ENCODE assay signal across 11 cellular contexts in the genomic region with DNA sequence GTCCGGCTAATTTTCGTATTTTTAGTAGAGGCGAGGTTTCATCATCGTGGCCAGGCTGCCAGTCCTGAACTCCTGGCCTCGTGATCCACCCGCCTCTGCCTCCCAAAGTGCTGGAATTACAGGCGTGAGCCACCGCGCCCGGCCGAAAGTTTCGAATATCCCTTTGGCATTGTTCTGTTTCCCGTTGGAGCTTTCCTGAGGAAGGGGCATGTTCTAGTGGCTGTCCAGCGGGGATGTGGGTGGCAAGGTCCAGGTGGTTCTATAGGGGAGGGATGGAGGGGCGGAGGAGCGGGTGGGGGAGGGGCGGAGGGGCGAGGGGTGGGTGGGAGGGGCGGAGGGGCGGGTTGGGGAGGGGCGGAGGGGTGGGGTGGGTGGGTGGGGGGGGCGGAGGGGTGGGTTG. TPM values are rescaled to one million over a fixed set of nuclear protein-coding genes. Genes with fewer than 3 reads are reported as not detected.
A peak's percentile ranks its signal among the peaks of the same experiment; 100 is the strongest.
DNase-seq lines count a peak whose midpoint lies in the region; ATAC-seq lines count a peak whose summit lies in the region.
"Had no signal": no experiment of that assay in that cellular context is flagged by ENCODE, and none has a peak within 500 bp of the region (broad histone marks: within the 10 kb centered on the region; RNA-seq: fewer than 3 reads in every experiment).

No MANE protein-coding gene starts in this region.

- no peaks in the 10 kb centered on the region for H3K9me3 Mint-ChIP-seq in activated naive CD4-positive, alpha-beta T cell treated with anti-CD3 and anti-CD28 coated beads for 36 hours
- H3K9me3 Mint-ChIP-seq in T-helper 1 cell treated with Interleukin-12 subunit alpha and Interleukin-12 subunit beta and Interleukin-4 antibody, amounts not matched to agents 30 μg/mL and 1 μg/mL, for 36 hours: no peaks in the 10 kb centered on the region
- H3K9me3 Mint-ChIP-seq in stimulated activated naive B cell treated with anti-CD40 and anti-IgM and Interleukin-4, amounts not matched to agents 10 μg/mL and 1 μg/mL and 100 μg/mL, for 72 hours: no peaks in the 10 kb centered on the region

- H3K36me3 Mint-ChIP-seq in activated naive CD4-positive, alpha-beta T cell treated with anti-CD3 and anti-CD28 coated beads for 36 hours (ENCODE audit: low read depth): peaks cover 3% of the 10 kb centered on the region
- no peaks in the 10 kb centered on the region for H3K36me3 Mint-ChIP-seq in T-helper 1 cell treated with Interleukin-12 subunit alpha and Interleukin-12 subunit beta and Interleukin-4 antibody, amounts not matched to agents 30 μg/mL and 1 μg/mL, for 36 hours (ENCODE audit: low read depth)
- peaks cover 9 to 17% of the 10 kb centered on the region in 2 donors for H3K36me3 Mint-ChIP-seq in stimulated activated naive B cell treated with anti-CD40 and anti-IgM and Interleukin-4, amounts not matched to agents 10 μg/mL and 1 μg/mL and 100 μg/mL, for 72 hours

- no peak for DNase-seq in activated naive CD4-positive, alpha-beta T cell treated with anti-CD3 and anti-CD28 coated beads for 36 hours
- no peak for DNase-seq in activated naive CD4-positive, alpha-beta T cell (lab: John Stamatoyannopoulos, UW)
- peak; percentile 23 for DNase-seq in effector CD8-positive, alpha-beta T cell (lab: John Stamatoyannopoulos, UW)
- DNase-seq in stimulated activated naive B cell treated with anti-CD40 and anti-IgM and Interleukin-4, amounts not matched to agents 10 μg/mL and 1 μg/mL and 100 μg/mL, for 72 hours: no peak
- DNase-seq in NOMO-1 treated with DMSO at 0.1 percent for 48 hours (lab: John Stamatoyannopoulos, UW; ENCODE audit: unreplicated experiment) (no peak), T1000 (lab: John Stamatoyannopoulos, UW) (no peak), NCI-H1417 (lab: John Stamatoyannopoulos, UW) (no peak)
- DNase-seq: caudate nucleus, mammary epithelial cell had no signal

- H3K27me3 Mint-ChIP-seq in activated naive CD4-positive, alpha-beta T cell treated with anti-CD3 and anti-CD28 coated beads for 36 hours (ENCODE audit: low read depth): no peaks in the 10 kb centered on the region
- no peaks in the 10 kb centered on the region for H3K27me3 Mint-ChIP-seq in T-helper 1 cell treated with Interleukin-12 subunit alpha and Interleukin-12 subunit beta and Interleukin-4 antibody, amounts not matched to agents 30 μg/mL and 1 μg/mL, for 36 hours (ENCODE audit: low read depth)
- H3K27me3 Mint-ChIP-seq in stimulated activated naive B cell treated with anti-CD40 and anti-IgM and Interleukin-4, amounts not matched to agents 10 μg/mL and 1 μg/mL and 100 μg/mL, for 72 hours: no peaks in the 10 kb centered on the region

- intact Hi-C loops in activated naive CD4-positive, alpha-beta T cell treated with anti-CD3 and anti-CD28 coated beads for 36 hours (cut with micrococcal nuclease): loop anchor here (5.0 kb wide), 1 partner anchor 347 kb away; the partner anchor contains the start of gene KISS1R

- ATAC-seq in stimulated activated naive B cell treated with anti-CD40 and anti-IgM and Interleukin-4, amounts not matched to agents 10 μg/mL and 1 μg/mL and 100 μg/mL, for 72 hours (replicated peaks): no peak

- no peak overlapping the region for H3K27ac Mint-ChIP-seq in activated naive CD4-positive, alpha-beta T cell treated with anti-CD3 and anti-CD28 coated beads for 36 hours
- no peak overlapping the region for H3K27ac Mint-ChIP-seq in T-helper 1 cell treated with Interleukin-12 subunit alpha and Interleukin-12 subunit beta and Interleukin-4 antibody, amounts not matched to agents 30 μg/mL and 1 μg/mL, for 36 hours
- peak overlapping the region; percentile 65 for H3K27ac Mint-ChIP-seq in stimulated activated naive B cell treated with anti-CD40 and anti-IgM and Interleukin-4, amounts not matched to agents 10 μg/mL and 1 μg/mL and 100 μg/mL, for 72 hours

- peak overlapping the region; percentile 54 for H3K4me3 Mint-ChIP-seq in activated naive CD4-positive, alpha-beta T cell treated with anti-CD3 and anti-CD28 coated beads for 36 hours
- peak overlapping the region; percentile 14 for H3K4me3 Mint-ChIP-seq in T-helper 1 cell treated with Interleukin-12 subunit alpha and Interleukin-12 subunit beta and Interleukin-4 antibody, amounts not matched to agents 30 μg/mL and 1 μg/mL, for 36 hours
- H3K4me3 Mint-ChIP-seq in stimulated activated naive B cell treated with anti-CD40 and anti-IgM and Interleukin-4, amounts not matched to agents 10 μg/mL and 1 μg/mL and 100 μg/mL, for 72 hours: peak overlapping the region; percentile 32 to 56

- peaks cover 26% of the 10 kb centered on the region for H3K4me1 Mint-ChIP-seq in activated naive CD4-positive, alpha-beta T cell treated with anti-CD3 and anti-CD28 coated beads for 36 hours (ENCODE audit: low read depth)
- peaks cover 27% of the 10 kb centered on the region for H3K4me1 Mint-ChIP-seq in T-helper 1 cell treated with Interleukin-12 subunit alpha and Interleukin-12 subunit beta and Interleukin-4 antibody, amounts not matched to agents 30 μg/mL and 1 μg/mL, for 36 hours (ENCODE audit: low read depth)
- peaks cover 22 to 39% of the 10 kb centered on the region in 2 donors for H3K4me1 Mint-ChIP-seq in stimulated activated naive B cell treated with anti-CD40 and anti-IgM and Interleukin-4, amounts not matched to agents 10 μg/mL and 1 μg/mL and 100 μg/mL, for 72 hours

- CTCF ChIA-PET in activated naive CD4-positive, alpha-beta T cell treated with anti-CD3 and anti-CD28 coated beads for 36 hours (lab: Charles Lee): interaction anchor here (1.0 kb wide), 1 partner anchor 60 kb away, joined by 3 read pairs; no protein-coding TSS in a partner anchor

RNA-seq across cellular contexts. Expression of gene BSG, which starts 2.1 kb away (rescaled TPM):
- total RNA-seq in activated naive CD4-positive, alpha-beta T cell treated with anti-CD3 and anti-CD28 coated beads for 36 hours: 100 to 1,000 TPM; 160 to 161 TPM

RNA-seq across cellular contexts. Expression of gene HCN2, which starts 19.4 kb away (rescaled TPM):
- under 1 TPM; 0.41 to 0.49 TPM for total RNA-seq in activated naive CD4-positive, alpha-beta T cell treated with anti-CD3 and anti-CD28 coated beads for 36 hours

RNA-seq across cellular contexts. Expression of gene GZMM, which starts 26.5 kb away (rescaled TPM):
- 10 to 100 TPM; 20.7 TPM for total RNA-seq in activated naive CD4-positive, alpha-beta T cell treated with anti-CD3 and anti-CD28 coated beads for 36 hours
- total RNA-seq: endothelial cell of umbilical vein, mammary epithelial cell had no signal

RNA-seq across cellular contexts. Expression of gene CDC34, which starts 38.8 kb away (rescaled TPM):
- 10 to 100 TPM; 42.1 to 42.5 TPM for total RNA-seq in activated naive CD4-positive, alpha-beta T cell treated with anti-CD3 and anti-CD28 coated beads for 36 hours
